ENCODE assay signal across 8 cellular contexts in genomic region chr10:21496285-21497176, GRCh38. TPM values are rescaled to one million over a fixed set of nuclear protein-coding genes. Genes with fewer than 3 reads are reported as not detected.
DNase-seq lines count a peak whose midpoint lies in the region; ATAC-seq, FAIRE-seq and TF ChIP-seq lines count a peak whose summit lies in the region.

No MANE protein-coding gene starts in this region.

- peak; percentile 53 for ATAC-seq in GM21737 (IDR thresholded peaks at IDR 0.05; ENCODE audit: unreplicated experiment)

- peak overlapping the region; percentile 73 for H3K9ac ChIP-seq in keratinocyte (ENCODE audit: control insufficient read depth, extremely low read depth, insufficient read depth, low read length)

- H3K4me1 ChIP-seq in keratinocyte (ENCODE audit: control insufficient read depth, extremely low read depth, insufficient read depth, low read length): peaks cover 15% of the 10 kb centered on the region

- H3K36me3 ChIP-seq in KOPT-K1 (ENCODE audit: insufficient read depth, low read length): no peaks in the 10 kb centered on the region
- no peaks in the 10 kb centered on the region for H3K36me3 ChIP-seq in keratinocyte (ENCODE audit: control insufficient read depth in 2 of 2, extremely low read depth in 1 of 2, insufficient read depth in 2 of 2, low read length in 2 of 2)

- H3K79me2 ChIP-seq in keratinocyte (ENCODE audit: control insufficient read depth, insufficient read depth, low read length): no peaks in the 10 kb centered on the region

- peak; percentile 13 to 73 (median 39) for TF ChIP-seq CTCF in keratinocyte (optimal IDR thresholded peaks at IDR 0.05 in 1 of 3, IDR thresholded peaks at IDR 0.05 in 1 of 3, conservative IDR thresholded peaks at IDR 0.05 in 1 of 3; ENCODE audit: extremely low read depth in 1 of 3, insufficient read depth in 2 of 3, low read length in 3 of 3)

- no peaks in the 10 kb centered on the region for H4K20me1 ChIP-seq in keratinocyte (ENCODE audit: control insufficient read depth, extremely low read depth, insufficient read depth, low read length)

- peak overlapping the region; percentile 97 for H3K4me2 ChIP-seq in keratinocyte (ENCODE audit: control insufficient read depth, extremely low read depth, insufficient read depth, low read depth, low read length)

- H2AFZ ChIP-seq in keratinocyte (ENCODE audit: control insufficient read depth, low read length): peak overlapping the region; percentile 84

- H3K9me1 ChIP-seq in keratinocyte (ENCODE audit: control insufficient read depth, extremely low read depth, insufficient read depth, low read length): no peaks in the 10 kb centered on the region

- peak; percentile 41 for FAIRE-seq in keratinocyte (lab: Jason Lieb, UNC)

- H3K27me3 ChIP-seq in keratinocyte (ENCODE audit: control insufficient read depth, extremely low read depth, insufficient read depth, low read length): no peaks in the 10 kb centered on the region

- peak overlapping the region; percentile 74 for H3K27ac ChIP-seq in KOPT-K1 (ENCODE audit: low read depth, low read length, poor library complexity, severe bottlenecking)
- H3K27ac ChIP-seq in keratinocyte (ENCODE audit: control insufficient read depth, insufficient read depth, low read length): peak overlapping the region; percentile 47

- H3K9me3 ChIP-seq in KOPT-K1 (ENCODE audit: insufficient read depth, low read length, poor library complexity, severe bottlenecking) (no peaks in the 10 kb centered on the region), keratinocyte (ENCODE audit: control insufficient read depth, low read depth, low read length) (no peaks in the 10 kb centered on the region)

- H3K4me3 ChIP-seq in keratinocyte (ENCODE audit: control insufficient read depth in 2 of 3, extremely low read depth in 1 of 3, insufficient read depth in 2 of 3, low read depth in 1 of 3, low read length in 3 of 3): peak overlapping the region; percentile 67 to 90 (median 85)

- DNase-seq in GF-D8 (lab: John Stamatoyannopoulos, UW) (peak; percentile 21), T-helper 9 cell (peak; percentile 48), keratinocyte (ENCODE audit: low read depth, low spot score) (no peak), DMS114 treated with DMSO at 0.1 percent for 48 hours (lab: John Stamatoyannopoulos, UW; ENCODE audit: unreplicated experiment) (no peak)
- peak; percentile 40 for DNase-seq in central memory CD4-positive, alpha-beta T cell
- peak; percentile 56 for DNase-seq in stimulated activated CD4-positive, alpha-beta T cell treated with anti-CD3 and anti-CD28 coated beads, Interleukin-12 subunit alpha, Interleukin-12 subunit beta, amount 100 ng/mL, for 4 hours

- dilution Hi-C loops in keratinocyte (cut with MboI; ENCODE audit: extremely low pct_ligation_motif_present, low sequenced_read_pairs): no loop called here

RNA-seq across cellular contexts. Expression of gene SKIDA1, which starts 29.0 kb away (rescaled TPM):
- 0.13 to 0.44 TPM (median 0.15 TPM) in 3 replicates for polyA plus RNA-seq in keratinocyte
- polyA plus RNA-seq in keratinocyte (2011; ENCODE audit: low read depth): not detected
- polyA plus RNA-seq in keratinocyte (2011; cell fraction: cytosol; rRNA removed): 0.04 and 0.22 TPM in 2 replicates
- 0.45 and 0.61 TPM in 2 replicates for polyA plus RNA-seq in keratinocyte (2011; cell fraction: nucleus; rRNA removed)
- polyA plus RNA-seq in keratinocyte (2012; ENCODE audit: low replicate concordance): 0.18 and 0.31 TPM in 2 replicates
- polyA minus RNA-seq in keratinocyte: 0.07 to 0.26 TPM in 2 of 3 replicates, not detected in the other
- polyA minus RNA-seq in keratinocyte (2011; cell fraction: cytosol; rRNA and poly(A)+ RNA removed): not detected
- 0.21 and 0.23 TPM in 2 replicates for polyA minus RNA-seq in keratinocyte (2011; cell fraction: nucleus; rRNA and poly(A)+ RNA removed)

RNA-seq across cellular contexts. Expression of gene MLLT10, which starts 37.5 kb away (rescaled TPM):
- polyA plus RNA-seq in keratinocyte: 26.6 to 40.2 TPM (median 35.8 TPM) in 3 replicates
- polyA plus RNA-seq in keratinocyte (2011; ENCODE audit: low read depth): 12.0 TPM
- 18.3 and 27.1 TPM in 2 replicates for polyA plus RNA-seq in keratinocyte (2011; cell fraction: cytosol; rRNA removed)
- 50.0 and 52.0 TPM in 2 replicates for polyA plus RNA-seq in keratinocyte (2011; cell fraction: nucleus; rRNA removed)
- polyA plus RNA-seq in keratinocyte (2012; ENCODE audit: low replicate concordance): 12.5 and 16.0 TPM in 2 replicates
- polyA minus RNA-seq in keratinocyte: 59.7 to 78.6 TPM (median 63.3 TPM) in 3 replicates
- 23.2 TPM for polyA minus RNA-seq in keratinocyte (2011; cell fraction: cytosol; rRNA and poly(A)+ RNA removed)
- polyA minus RNA-seq in keratinocyte (2011; cell fraction: nucleus; rRNA and poly(A)+ RNA removed): 61.4 and 110 TPM in 2 replicates

Comparison
In these comparisons a context has a peak if more than half of its experiments do, and no peak if none do; other contexts are left out.
1. DNase-seq: peak in GF-D8 (single experiment), T-helper 9 cell (single experiment), central memory CD4-positive, alpha-beta T cell (single experiment) and stimulated activated CD4-positive, alpha-beta T cell treated with anti-CD3 and anti-CD28 coated beads, Interleukin-12 subunit alpha, Interleukin-12 subunit beta, amount 100 ng/mL, for 4 hours (single experiment); none in keratinocyte (single experiment) and DMS114 treated with DMSO at 0.1 percent for 48 hours (single experiment).